Comparison of ENCODE assay signal across 32 cellular contexts in genomic region chr19:19236173-19236572, GRCh38. TPM values are rescaled to one million over a fixed set of nuclear protein-coding genes. Genes with fewer than 3 reads are reported as not detected.
"Had no signal": no experiment of that assay in that cellular context is flagged by ENCODE, and none has a peak within 500 bp of the region (broad histone marks: within the 10 kb centered on the region; RNA-seq: fewer than 3 reads in every experiment).

No MANE protein-coding gene starts in this region.

- FAIRE-seq: endometrium, islet of Langerhans had no signal

- H3K27ac Mint-ChIP-seq: dendritic cell treated with granulocyte-macrophage colony-stimulating factor and Interleukin-4, amounts not matched to agents 40 ng/mL and 50 ng/mL, for 4 days; effector memory CD8-positive, alpha-beta T cell; endodermal cell; mesothelial cell of epicardium had no signal

- ATAC-seq: effector memory CD8-positive, alpha-beta T cell; esophagus mucosa; gastrocnemius medialis; heart right ventricle; left cardiac atrium; left lung; left ventricle myocardium superior; lower lobe of right lung had no signal

- H3K4me3 ChIP-seq: colonic mucosa, esophagus squamous epithelium, gastrocnemius medialis, heart right ventricle, left lung, lower lobe of right lung had no signal

- H3K27ac ChIP-seq: colonic mucosa, epithelial cell of prostate, esophagus squamous epithelium, gastrocnemius medialis, heart right ventricle, left lung, lower lobe of right lung had no signal

- H3K4me3 Mint-ChIP-seq: dendritic cell treated with granulocyte-macrophage colony-stimulating factor and Interleukin-4, amounts not matched to agents 40 ng/mL and 50 ng/mL, for 4 days; effector memory CD8-positive, alpha-beta T cell; endodermal cell; mesothelial cell of epicardium had no signal

- H3K36me3 ChIP-seq: colonic mucosa, esophagus squamous epithelium, gastrocnemius medialis, heart right ventricle, left lung, lower lobe of right lung had no signal

- H3K27me3 ChIP-seq: colonic mucosa had no signal

- H3K36me3 Mint-ChIP-seq: mesothelial cell of epicardium had no signal

- DNase-seq: colonic mucosa; cortex of kidney; effector CD8-positive, alpha-beta T cell; effector memory CD8-positive, alpha-beta T cell; endodermal cell; erythroblast; esophagus squamous epithelium; foreskin fibroblast; foreskin melanocyte; gastrocnemius medialis; glutamatergic neuron; head of caudate nucleus; heart right ventricle; hippocampal formation; left cardiac atrium; left ventricle myocardium superior; lower lobe of right lung; mesenchymal stem cell had no signal

- H3K4me1 Mint-ChIP-seq: endodermal cell, mesothelial cell of epicardium had no signal

- H3K4me1 ChIP-seq: colonic mucosa, esophagus squamous epithelium, gastrocnemius medialis, heart right ventricle, left lung, lower lobe of right lung had no signal

- H3K9me3 ChIP-seq: colonic mucosa had no signal

RNA-seq across cellular contexts. Expression of gene NCAN, which starts 24.4 kb away (rescaled TPM):
- total RNA-seq: esophagus mucosa, esophagus squamous epithelium, gastrocnemius medialis, glomerular endothelial cell, heart right ventricle, left cardiac atrium, left lung, left ventricle myocardium superior, lower leg skin, lower lobe of right lung, lung microvascular endothelial cell, mesenteric fat pad, mononuclear cell, mucosa of gallbladder had no signal

RNA-seq across cellular contexts. Expression of gene TM6SF2, which starts 36.9 kb away (rescaled TPM):
- total RNA-seq: dermis microvascular lymphatic vessel endothelial cell, esophagus mucosa, glomerular endothelial cell, lung microvascular endothelial cell, mononuclear cell had no signal
